In the genomic region with DNA sequence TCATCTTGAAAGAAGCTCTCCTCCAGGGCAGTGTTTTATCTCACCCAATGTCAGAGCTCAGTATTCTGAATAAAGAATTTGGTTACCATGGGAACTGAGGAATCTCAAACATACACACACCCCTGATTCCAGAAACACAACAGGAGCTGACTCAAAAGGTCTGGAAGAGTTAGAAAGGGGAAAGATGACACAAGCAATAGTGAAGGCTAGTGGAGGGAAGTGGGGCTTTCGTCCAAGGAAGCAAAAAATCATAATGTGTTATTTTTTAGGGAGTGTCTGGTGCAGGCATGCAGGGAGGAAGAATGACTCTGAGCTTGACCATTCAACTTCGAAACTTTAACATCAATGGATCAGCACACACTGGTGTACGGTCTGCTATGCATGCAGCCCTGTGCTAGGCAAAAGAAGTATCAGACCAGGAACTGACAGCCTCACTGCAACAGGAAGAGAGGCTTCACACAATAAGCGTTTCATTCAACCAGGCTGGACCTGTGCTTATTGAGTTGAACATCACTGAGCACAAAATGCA, we compare ENCODE assay signal across 11 cellular contexts. TPM values are rescaled to one million over a fixed set of nuclear protein-coding genes. Genes with fewer than 3 reads are reported as not detected.
DNase-seq lines count a peak whose midpoint lies in the region; ATAC-seq lines count a peak whose summit lies in the region.
"Had no signal": no experiment of that assay in that cellular context is flagged by ENCODE, and none has a peak within 500 bp of the region (broad histone marks: within the 10 kb centered on the region; RNA-seq: fewer than 3 reads in every experiment).

No MANE protein-coding gene starts in this region.

- no peaks in the 10 kb centered on the region for H3K9me2 ChIP-seq in Karpas-422 (replicated peaks; ENCODE audit: insufficient read depth, low read length)

- H3K36me3 ChIP-seq in NT2/D1 (ENCODE audit: insufficient read depth, insufficient read length, low read length) (peaks cover 39% of the 10 kb centered on the region), Karpas-422 (ENCODE audit: insufficient read depth, low read length) (no peaks in the 10 kb centered on the region)

- no peaks in the 10 kb centered on the region for H3K27me3 ChIP-seq in NT2/D1 (ENCODE audit: insufficient read depth, insufficient read length)
- no peaks in the 10 kb centered on the region for H3K27me3 ChIP-seq in Karpas-422 (ENCODE audit: low read length)

- no peaks in the 10 kb centered on the region for H4K20me1 ChIP-seq in Karpas-422 (ENCODE audit: insufficient read depth, low read depth, low read length)

- H2AFZ ChIP-seq in Karpas-422 (ENCODE audit: low read length) = no peak overlapping the region

- H3K4me1 ChIP-seq in NT2/D1 (ENCODE audit: insufficient read depth, insufficient read length) (peaks cover 2% of the 10 kb centered on the region), Karpas-422 (ENCODE audit: low read length) (no peaks in the 10 kb centered on the region)

- ATAC-seq in HG02678 (IDR thresholded peaks at IDR 0.05; ENCODE audit: unreplicated experiment) = no peak

- H3K79me2 ChIP-seq in Karpas-422 (ENCODE audit: low read length) = no peaks in the 10 kb centered on the region

- H3K4me2 ChIP-seq in Karpas-422 (ENCODE audit: low read depth, low read length, poor library complexity, severe bottlenecking) = no peak overlapping the region

- H3K9me3 ChIP-seq in NT2/D1 (ENCODE audit: insufficient read depth, low read length) (no peaks in the 10 kb centered on the region), Karpas-422 (ENCODE audit: low read length) (no peaks in the 10 kb centered on the region)

- H3K9ac ChIP-seq in NT2/D1 (ENCODE audit: insufficient read length, low read depth) = no peak overlapping the region
- no peak overlapping the region for H3K9ac ChIP-seq in Karpas-422 (ENCODE audit: low read length)

- H3K4me3 ChIP-seq in NT2/D1 (ENCODE audit: insufficient read length, low read depth) = no peak overlapping the region
- H3K4me3 ChIP-seq in Karpas-422 (ENCODE audit: low read length) = no peak overlapping the region

- H3K27ac ChIP-seq in epithelial cell of prostate (peak overlapping the region; percentile 28), Karpas-422 (ENCODE audit: low read length) (no peak overlapping the region)

- peak; percentile 67 for DNase-seq in A172 (ENCODE audit: low spot score)
- peak; percentile 81 for DNase-seq in NT2/D1 (ENCODE audit: low read depth, low spot score)
- no peak for DNase-seq in epithelial cell of prostate (ENCODE audit: low read depth, low spot score)
- peak; percentile 23 for DNase-seq in midbrain (lab: John Stamatoyannopoulos, UW)
- DNase-seq in NCI-H82 treated with DMSO at 0.1 percent for 48 hours (lab: John Stamatoyannopoulos, UW; ENCODE audit: unreplicated experiment) = no peak
- no peak for DNase-seq in Karpas-422
- no peak for DNase-seq in SW480 (ENCODE audit: low spot score)
- DNase-seq: activated naive CD8-positive, alpha-beta T cell treated with anti-CD3 and anti-CD28 coated beads, Interleukin-2, amount 10 ng/mL, durations not matched to agents 7 days and 5 days; AML-193; NCI-H1417 had no signal

RNA-seq across cellular contexts. Expression of a gene that starts 20.3 kb away (rescaled TPM):
- 4.3 and 7.1 TPM in 2 replicates for total RNA-seq in A172 (2014; rRNA removed; shearing (Covaris generic))
- 0.22 and 0.34 TPM in 2 replicates for total RNA-seq in Karpas-422 (2014; rRNA removed; shearing (Covaris generic); ENCODE audit: low replicate concordance)

RNA-seq across cellular contexts. Expression of a gene that starts 27.8 kb away (rescaled TPM):
- total RNA-seq in A172 (2014; rRNA removed; shearing (Covaris generic)) = not detected in 2 replicates
- not detected in 2 replicates for total RNA-seq in Karpas-422 (2014; rRNA removed; shearing (Covaris generic); ENCODE audit: low replicate concordance)
- total RNA-seq: activated naive CD8-positive, alpha-beta T cell treated with anti-CD3 and anti-CD28 coated beads, Interleukin-2, amount 10 ng/mL, durations not matched to agents 7 days and 5 days had no signal

Comparison
In these comparisons a context has a peak if more than half of its experiments do, and no peak if none do; other contexts are left out.
1. DNase-seq: peak in A172 (single experiment), NT2/D1 (single experiment) and midbrain (single experiment); none in epithelial cell of prostate (single experiment), NCI-H82 treated with DMSO at 0.1 percent for 48 hours (single experiment), Karpas-422 (single experiment) and SW480 (single experiment).